ENCODE assay signal across 10 cellular contexts in the genomic region with DNA sequence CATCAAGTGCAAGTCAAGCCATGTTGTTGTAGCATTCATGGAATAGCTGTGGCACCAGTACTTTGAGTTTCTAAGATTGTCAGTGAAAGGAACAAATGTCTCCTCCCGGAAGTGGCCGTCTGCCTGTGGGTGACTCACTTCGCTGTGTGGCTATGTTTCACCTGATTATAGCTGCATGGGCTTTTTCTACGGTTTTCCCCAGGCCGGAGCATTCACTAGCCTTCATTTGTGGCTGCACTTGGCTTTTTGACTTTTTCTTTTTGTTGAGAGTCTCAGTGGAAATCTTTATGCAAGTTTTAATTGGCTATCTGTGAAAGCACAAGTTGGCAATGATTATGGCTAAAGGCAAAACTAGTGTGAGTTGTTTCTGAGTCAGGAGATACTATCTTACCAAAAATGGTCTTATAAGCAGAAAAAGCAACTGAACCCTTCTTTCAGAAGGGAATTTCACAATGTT. TPM values are rescaled to one million over a fixed set of nuclear protein-coding genes. Genes with fewer than 3 reads are reported as not detected.
DNase-seq lines count a peak whose midpoint lies in the region; ATAC-seq lines count a peak whose summit lies in the region.
"Had no signal": no experiment of that assay in that cellular context is flagged by ENCODE, and none has a peak within 500 bp of the region (broad histone marks: within the 10 kb centered on the region; RNA-seq: fewer than 3 reads in every experiment).

No MANE protein-coding gene starts in this region.

- H3K4me1 ChIP-seq in skeletal muscle tissue (ENCODE audit: control insufficient read depth in 3 of 3, insufficient read depth in 3 of 3, low read length in 3 of 3), result no peaks in the 10 kb centered on the region

- no peak overlapping the region for H3K4me3 ChIP-seq in skeletal muscle tissue (ENCODE audit: low read length in 3 of 3)

- ATAC-seq in activated T-cell treated with anti-CD3 and anti-CD28 coated beads, Interleukin-2, amount 50 U/mL, for 72 hours (replicated peaks in 1 of 2), result peak; percentile 22 to 70
- no peak for ATAC-seq in activated T-cell treated with anti-CD3 and anti-CD28 coated beads, Interleukin-2, amount 50 U/mL, for 4 hours
- peak; percentile 63 for ATAC-seq in HG03558 (IDR thresholded peaks at IDR 0.05; ENCODE audit: extremely low read depth, unreplicated experiment)
- ATAC-seq: activated CD8-positive, alpha-beta memory T cell treated with anti-CD3 and anti-CD28 coated beads, Interleukin-2, amount 10 ng/mL, durations not matched to agents 7 days and 5 days had no signal

- no peaks in the 10 kb centered on the region for H3K36me3 Mint-ChIP-seq in activated T-cell treated with anti-CD3 and anti-CD28 coated beads, Interleukin-2, amount 50 U/mL, for 72 hours (ENCODE audit: insufficient read depth in 2 of 2)
- peaks cover 6% of the 10 kb centered on the region for H3K36me3 Mint-ChIP-seq in activated T-cell treated with anti-CD3 and anti-CD28 coated beads, Interleukin-2, amount 50 U/mL, for 4 hours (ENCODE audit: insufficient read depth)
- peaks cover 3% of the 10 kb centered on the region for H3K36me3 Mint-ChIP-seq in activated T-helper 2 cell treated with anti-CD3 and anti-CD28 coated beads, Interferon-gamma antibody, Interleukin-2, Interleukin-4, amounts not matched to agents 10 μg/mL and 5 μg/mL and 100 μg/mL, durations not matched to agents 14 hours and 24 hours and 36 hours (ENCODE audit: low read depth)
- H3K36me3 Mint-ChIP-seq: activated CD8-positive, alpha-beta memory T cell treated with anti-CD3 and anti-CD28 coated beads, Interleukin-2, amount 10 ng/mL, durations not matched to agents 7 days and 5 days had no signal

- H3K27ac ChIP-seq in skeletal muscle tissue (ENCODE audit: low read depth, low read length), result peak overlapping the region; percentile 11

- no peak overlapping the region for H3K9ac ChIP-seq in skeletal muscle tissue (ENCODE audit: low read depth in 1 of 3, low read length in 3 of 3)

- H3K4me1 Mint-ChIP-seq in activated T-cell treated with anti-CD3 and anti-CD28 coated beads, Interleukin-2, amount 50 U/mL, for 72 hours (ENCODE audit: low read depth), result no peaks in the 10 kb centered on the region
- H3K4me1 Mint-ChIP-seq in activated T-cell treated with anti-CD3 and anti-CD28 coated beads, Interleukin-2, amount 50 U/mL, for 4 hours (ENCODE audit: low read depth), result no peaks in the 10 kb centered on the region
- H3K4me1 Mint-ChIP-seq in activated T-helper 2 cell treated with anti-CD3 and anti-CD28 coated beads, Interferon-gamma antibody, Interleukin-2, Interleukin-4, amounts not matched to agents 10 μg/mL and 5 μg/mL and 100 μg/mL, durations not matched to agents 14 hours and 24 hours and 36 hours (ENCODE audit: low read depth), result peaks cover 7% of the 10 kb centered on the region
- H3K4me1 Mint-ChIP-seq: activated CD8-positive, alpha-beta memory T cell treated with anti-CD3 and anti-CD28 coated beads, Interleukin-2, amount 10 ng/mL, durations not matched to agents 7 days and 5 days had no signal

- H3K27ac Mint-ChIP-seq in activated T-cell treated with anti-CD3 and anti-CD28 coated beads, Interleukin-2, amount 50 U/mL, for 72 hours, result no peak overlapping the region
- H3K27ac Mint-ChIP-seq in activated T-helper 2 cell treated with anti-CD3 and anti-CD28 coated beads, Interferon-gamma antibody, Interleukin-2, Interleukin-4, amounts not matched to agents 10 μg/mL and 5 μg/mL and 100 μg/mL, durations not matched to agents 14 hours and 24 hours and 36 hours, result peak overlapping the region; percentile 49
- H3K27ac Mint-ChIP-seq: activated CD8-positive, alpha-beta memory T cell treated with anti-CD3 and anti-CD28 coated beads, Interleukin-2, amount 10 ng/mL, durations not matched to agents 7 days and 5 days had no signal

- no peak overlapping the region for H3K4me3 Mint-ChIP-seq in activated T-cell treated with anti-CD3 and anti-CD28 coated beads, Interleukin-2, amount 50 U/mL, for 72 hours
- no peak overlapping the region for H3K4me3 Mint-ChIP-seq in activated T-cell treated with anti-CD3 and anti-CD28 coated beads, Interleukin-2, amount 50 U/mL, for 4 hours
- H3K4me3 Mint-ChIP-seq in activated T-helper 2 cell treated with anti-CD3 and anti-CD28 coated beads, Interferon-gamma antibody, Interleukin-2, Interleukin-4, amounts not matched to agents 10 μg/mL and 5 μg/mL and 100 μg/mL, durations not matched to agents 14 hours and 24 hours and 36 hours (ENCODE audit: low read depth), result no peak overlapping the region
- H3K4me3 Mint-ChIP-seq: activated CD8-positive, alpha-beta memory T cell treated with anti-CD3 and anti-CD28 coated beads, Interleukin-2, amount 10 ng/mL, durations not matched to agents 7 days and 5 days had no signal

- intact Hi-C loops in activated T-helper 2 cell treated with anti-CD3 and anti-CD28 coated beads, Interferon-gamma antibody, Interleukin-2, Interleukin-4, amounts not matched to agents 10 μg/mL and 5 μg/mL and 100 μg/mL, durations not matched to agents 14 hours and 24 hours and 36 hours (cut with micrococcal nuclease), result loop anchor here (2.0 kb wide), 1 partner anchor 36 kb away; a partner anchor contains a TSS

- no peaks in the 10 kb centered on the region for H3K27me3 ChIP-seq in skeletal muscle tissue (ENCODE audit: control insufficient read depth in 3 of 3, insufficient read depth in 3 of 3, low read length in 3 of 3)

- DNase-seq in activated T-cell treated with anti-CD3 and anti-CD28 coated beads, Interleukin-2, amount 50 U/mL, for 72 hours, result peak in 1 of 2 donors; percentile 8
- no peak for DNase-seq in activated T-cell treated with anti-CD3 and anti-CD28 coated beads, Interleukin-2, amount 50 U/mL, for 4 hours
- DNase-seq in activated T-helper 2 cell treated with anti-CD3 and anti-CD28 coated beads, Interferon-gamma antibody, Interleukin-2, Interleukin-4, amounts not matched to agents 10 μg/mL and 5 μg/mL and 100 μg/mL, durations not matched to agents 14 hours and 24 hours and 36 hours (ENCODE audit: low spot score), result no peak
- DNase-seq in GM19238 (ENCODE audit: insufficient read length, low spot score) (no peak), retina (no peak), NCI-H345 (lab: John Stamatoyannopoulos, UW) (no peak)
- DNase-seq: activated CD8-positive, alpha-beta memory T cell treated with anti-CD3 and anti-CD28 coated beads, Interleukin-2, amount 10 ng/mL, durations not matched to agents 7 days and 5 days; NCI-H2227 treated with DMSO at 0.1 percent for 48 hours had no signal

- H3K36me3 ChIP-seq in skeletal muscle tissue (ENCODE audit: control insufficient read depth in 3 of 3, insufficient read depth in 3 of 3, low read length in 3 of 3), result no peaks in the 10 kb centered on the region

- no peaks in the 10 kb centered on the region for H3K9me3 ChIP-seq in skeletal muscle tissue (ENCODE audit: control insufficient read depth in 3 of 3, low read length in 3 of 3)

- H3K9me3 Mint-ChIP-seq in activated T-cell treated with anti-CD3 and anti-CD28 coated beads, Interleukin-2, amount 50 U/mL, for 72 hours, result no peaks in the 10 kb centered on the region
- no peaks in the 10 kb centered on the region for H3K9me3 Mint-ChIP-seq in activated T-cell treated with anti-CD3 and anti-CD28 coated beads, Interleukin-2, amount 50 U/mL, for 4 hours
- no peaks in the 10 kb centered on the region for H3K9me3 Mint-ChIP-seq in activated T-helper 2 cell treated with anti-CD3 and anti-CD28 coated beads, Interferon-gamma antibody, Interleukin-2, Interleukin-4, amounts not matched to agents 10 μg/mL and 5 μg/mL and 100 μg/mL, durations not matched to agents 14 hours and 24 hours and 36 hours

- no peaks in the 10 kb centered on the region for H3K27me3 Mint-ChIP-seq in activated T-cell treated with anti-CD3 and anti-CD28 coated beads, Interleukin-2, amount 50 U/mL, for 72 hours (ENCODE audit: low read depth)
- no peaks in the 10 kb centered on the region for H3K27me3 Mint-ChIP-seq in activated T-cell treated with anti-CD3 and anti-CD28 coated beads, Interleukin-2, amount 50 U/mL, for 4 hours (ENCODE audit: low read depth)
- H3K27me3 Mint-ChIP-seq in activated T-helper 2 cell treated with anti-CD3 and anti-CD28 coated beads, Interferon-gamma antibody, Interleukin-2, Interleukin-4, amounts not matched to agents 10 μg/mL and 5 μg/mL and 100 μg/mL, durations not matched to agents 14 hours and 24 hours and 36 hours (ENCODE audit: low read depth), result no peaks in the 10 kb centered on the region
- H3K27me3 Mint-ChIP-seq: activated CD8-positive, alpha-beta memory T cell treated with anti-CD3 and anti-CD28 coated beads, Interleukin-2, amount 10 ng/mL, durations not matched to agents 7 days and 5 days had no signal

RNA-seq across cellular contexts. Expression of a gene that starts 35.0 kb away (rescaled TPM):
- 100 to 1,000 TPM; 105 to 132 TPM for total RNA-seq in activated T-cell treated with anti-CD3 and anti-CD28 coated beads, Interleukin-2, amount 50 U/mL, for 72 hours
- total RNA-seq in activated T-cell treated with anti-CD3 and anti-CD28 coated beads, Interleukin-2, amount 50 U/mL, for 4 hours, result 100 to 1,000 TPM; 136 to 143 (median 140) TPM
- total RNA-seq in activated T-helper 2 cell treated with anti-CD3 and anti-CD28 coated beads, Interferon-gamma antibody, Interleukin-2, Interleukin-4, amounts not matched to agents 10 μg/mL and 5 μg/mL and 100 μg/mL, durations not matched to agents 14 hours and 24 hours and 36 hours, result 264 and 271 TPM in 2 replicates
- total RNA-seq in skeletal muscle tissue, result 43.3 TPM

Comparison
In these comparisons a context has a peak if more than half of its experiments do, and no peak if none do; other contexts are left out.
1. ATAC-seq: peak in activated T-cell treated with anti-CD3 and anti-CD28 coated beads, Interleukin-2, amount 50 U/mL, for 72 hours (2 of 2) and HG03558 (single experiment); none in activated T-cell treated with anti-CD3 and anti-CD28 coated beads, Interleukin-2, amount 50 U/mL, for 4 hours (0 of 2).